In the genomic region with DNA sequence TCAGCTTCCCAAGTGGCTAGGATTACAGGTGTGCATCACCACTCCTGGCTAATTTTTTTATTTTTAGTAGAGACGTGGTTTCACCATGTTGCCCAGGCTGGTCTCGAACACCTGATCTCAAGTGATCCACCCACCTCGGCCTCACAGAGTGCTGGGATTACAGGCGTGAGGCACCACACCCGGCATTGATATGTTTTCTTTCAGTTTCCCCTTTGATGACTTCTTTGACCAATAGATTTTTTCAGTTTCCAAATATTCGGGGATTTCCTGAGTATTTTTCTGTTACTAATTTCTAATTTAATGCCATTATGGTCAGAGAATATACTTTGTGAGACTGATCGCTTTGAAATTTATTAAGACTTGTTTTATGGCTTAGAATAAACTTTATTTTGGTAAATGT, we compare ENCODE assay signal across 18 cellular contexts.
"Had no signal": no experiment of that assay in that cellular context is flagged by ENCODE, and none has a peak within 500 bp of the region (broad histone marks: within the 10 kb centered on the region; RNA-seq: fewer than 3 reads in every experiment).

No MANE protein-coding gene starts in this region.

- ATAC-seq: foreskin keratinocyte; gastroesophageal sphincter; heart left ventricle; left cardiac atrium; left lung; left ventricle myocardium superior; lower lobe of right lung; mucosa of descending colon; naive thymus-derived CD8-positive, alpha-beta T cell had no signal

- H3K4me3 ChIP-seq: coronary artery, dorsolateral prefrontal cortex, esophagus muscularis mucosa, gastroesophageal sphincter, heart left ventricle, hepatocyte, left lung, lower lobe of right lung, mucosa of descending colon had no signal

- H3K27me3 ChIP-seq: dorsolateral prefrontal cortex, esophagus muscularis mucosa, foreskin keratinocyte, gastroesophageal sphincter, heart left ventricle, hepatocyte, left lung had no signal

- H2AFZ ChIP-seq: hepatocyte had no signal

- H3K79me2 ChIP-seq: hepatocyte had no signal

- H3K4me1 ChIP-seq: foreskin keratinocyte, left lung had no signal

- H3K9me3 ChIP-seq: esophagus muscularis mucosa, gastroesophageal sphincter, heart left ventricle, left lung, lower lobe of right lung, mucosa of descending colon had no signal

- H3K4me2 ChIP-seq: hepatocyte had no signal

- H3K27ac ChIP-seq: coronary artery, dorsolateral prefrontal cortex, esophagus muscularis mucosa, foreskin keratinocyte, gastroesophageal sphincter, heart left ventricle, hepatocyte, left lung, lower lobe of right lung had no signal

- H3K36me3 ChIP-seq: left lung, lower lobe of right lung had no signal

- DNase-seq: dermis blood vessel endothelial cell; dorsolateral prefrontal cortex; effector CD4-positive, alpha-beta T cell; effector memory CD4-positive, alpha-beta T cell; foreskin keratinocyte; heart left ventricle; left cardiac atrium; left lung; left ventricle myocardium superior; lower lobe of right lung; mesenchymal stem cell; mucosa of descending colon; naive B cell; naive thymus-derived CD8-positive, alpha-beta T cell had no signal
